ENCODE assay signal across 19 cellular contexts in the genomic region with DNA sequence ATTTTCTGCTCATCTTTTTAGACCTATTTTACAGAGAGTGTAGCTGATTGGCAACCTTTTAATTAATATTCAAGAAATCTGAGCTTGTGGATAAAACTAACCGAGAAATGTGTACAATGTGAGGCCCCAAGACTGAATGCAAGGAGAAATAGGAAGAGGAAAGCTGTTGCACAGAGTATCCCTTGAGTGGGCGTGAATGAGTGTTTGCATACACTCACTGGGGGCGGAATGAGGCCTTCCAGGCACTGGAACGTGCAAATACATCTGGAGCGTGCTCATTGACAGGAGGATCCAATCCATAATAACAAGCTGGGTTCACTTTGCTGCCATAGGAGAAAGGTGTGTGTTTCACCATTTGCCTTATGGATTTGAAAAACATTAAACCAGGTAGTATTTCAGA.
A peak's percentile ranks its signal among the peaks of the same experiment; 100 is the strongest.
DNase-seq lines count a peak whose midpoint lies in the region; TF ChIP-seq lines count a peak whose summit lies in the region.
"Had no signal": no experiment of that assay in that cellular context is flagged by ENCODE, and none has a peak within 500 bp of the region (broad histone marks: within the 10 kb centered on the region; RNA-seq: fewer than 3 reads in every experiment).

No MANE protein-coding gene starts in this region.

- H3K4me1 Mint-ChIP-seq in Calu3 (ENCODE audit: low read depth, unreplicated experiment) (peaks cover 60% of the 10 kb centered on the region), neural progenitor cell (peaks cover 2% of the 10 kb centered on the region)
- H3K4me1 Mint-ChIP-seq: CD4-positive, alpha-beta memory T cell had no signal

- intact Hi-C loops in Calu3 (cut with micrococcal nuclease; ENCODE audit: unreplicated experiment), result no loop called here

- H3K27me3 ChIP-seq in BLaER1 (no peaks in the 10 kb centered on the region), neural progenitor cell (no peaks in the 10 kb centered on the region)
- no peaks in the 10 kb centered on the region for H3K27me3 ChIP-seq in effector memory CD4-positive, alpha-beta T cell (replicated peaks; ENCODE audit: control insufficient read depth, insufficient read depth, low read length, poor library complexity, severe bottlenecking)
- H3K27me3 ChIP-seq: BE2C had no signal

- no peaks in the 10 kb centered on the region for H4K20me1 ChIP-seq in BLaER1
- no peaks in the 10 kb centered on the region for H4K20me1 ChIP-seq in neural progenitor cell (ENCODE audit: low read depth)

- peak overlapping the region; percentile 19 for H2AFZ ChIP-seq in neural progenitor cell (replicated peaks)

- no peak for DNase-seq in Calu3
- DNase-seq in NCI-H1092 treated with DMSO at 0.1 percent for 48 hours (lab: John Stamatoyannopoulos, UW), result peak; percentile 50
- DNase-seq in neural progenitor cell (ENCODE audit: low spot score), result no peak
- DNase-seq in substantia nigra (lab: John Stamatoyannopoulos, UW), result no peak
- DNase-seq in SKM-1 treated with dmso at 0.1 percent for 144 hours (lab: John Stamatoyannopoulos, UW; ENCODE audit: unreplicated experiment), result no peak
- DNase-seq in effector memory CD4-positive, alpha-beta T cell, result no peak
- DNase-seq: BE2C; Caco-2; CD4-positive, alpha-beta memory T cell; DMS79; KBM-7; NCI-H1105 treated with DMSO at 0.1 percent for 48 hours; NCI-H2081 treated with DMSO at 0.1 percent for 48 hours; NCI-H774; NK-92 treated with Interleukin-12 subunit alpha and Interleukin-12 subunit beta, amount 100 ng/mL, for 24 hours; SHP77 treated with DMSO at 0.1 percent for 48 hours had no signal

- no peak overlapping the region for H3K9ac ChIP-seq in BLaER1
- H3K9ac ChIP-seq in neural progenitor cell, result no peak overlapping the region

- H3K36me3 Mint-ChIP-seq in Calu3 (ENCODE audit: insufficient read depth, unreplicated experiment) (peaks cover 14% of the 10 kb centered on the region), neural progenitor cell (no peaks in the 10 kb centered on the region)
- H3K36me3 Mint-ChIP-seq: CD4-positive, alpha-beta memory T cell had no signal

- H3K4me1 ChIP-seq in BLaER1, result peaks cover 60% of the 10 kb centered on the region
- H3K4me1 ChIP-seq in neural progenitor cell, result no peaks in the 10 kb centered on the region
- H3K4me1 ChIP-seq in effector memory CD4-positive, alpha-beta T cell (ENCODE audit: control insufficient read depth, insufficient read depth, low read length, poor library complexity, severe bottlenecking), result no peaks in the 10 kb centered on the region

- H3F3A ChIP-seq in neural progenitor cell (ENCODE audit: low read depth), result no peaks in the 10 kb centered on the region

- TF ChIP-seq CTCF in Calu3 (IDR thresholded peaks at IDR 0.05; ENCODE audit: unreplicated experiment) (no peak), neural progenitor cell (IDR thresholded peaks at IDR 0.05) (no peak)

- no peaks in the 10 kb centered on the region for H3K36me3 ChIP-seq in BLaER1
- no peaks in the 10 kb centered on the region for H3K36me3 ChIP-seq in neural progenitor cell
- H3K36me3 ChIP-seq in effector memory CD4-positive, alpha-beta T cell (ENCODE audit: control insufficient read depth, insufficient read depth, low read length), result no peaks in the 10 kb centered on the region
- H3K36me3 ChIP-seq: BE2C had no signal

- peak overlapping the region; percentile 52 for H3K4me2 ChIP-seq in BLaER1
- H3K4me2 ChIP-seq in neural progenitor cell, result no peak overlapping the region

- no peak overlapping the region for H3K27ac ChIP-seq in BLaER1
- H3K27ac ChIP-seq in neural progenitor cell, result no peak overlapping the region
- H3K27ac ChIP-seq in substantia nigra (ENCODE audit: low read depth, low read length, poor library complexity, severe bottlenecking), result no peak overlapping the region
- H3K27ac ChIP-seq in effector memory CD4-positive, alpha-beta T cell (ENCODE audit: insufficient read depth, low read length, poor library complexity, severe bottlenecking), result no peak overlapping the region
- H3K27ac ChIP-seq: RWPE1, SK-N-MC had no signal

- H3K9me3 ChIP-seq in BLaER1 (peaks cover 3% of the 10 kb centered on the region; the same call in 1 of the 2 replicates), neural progenitor cell (ENCODE audit: low read depth) (no peaks in the 10 kb centered on the region)
- no peaks in the 10 kb centered on the region for H3K9me3 ChIP-seq in effector memory CD4-positive, alpha-beta T cell (ENCODE audit: control insufficient read depth, low read length)
- H3K9me3 ChIP-seq: BE2C had no signal

- no peaks in the 10 kb centered on the region for H3K9me3 Mint-ChIP-seq in Calu3 (ENCODE audit: low read depth, unreplicated experiment)
- no peaks in the 10 kb centered on the region for H3K9me3 Mint-ChIP-seq in neural progenitor cell

- BruUV-seq in Calu3 (replicated peaks; lab: Mats Ljungman, UMichigan), result no TSS peak

- H3K27me3 Mint-ChIP-seq in Calu3 (ENCODE audit: unreplicated experiment) (no peaks in the 10 kb centered on the region), neural progenitor cell (ENCODE audit: insufficient read depth, low read depth) (peaks cover 2% of the 10 kb centered on the region)

- H3K27ac Mint-ChIP-seq in Calu3 (ENCODE audit: unreplicated experiment) (peak overlapping the region; percentile 65), neural progenitor cell (no peak overlapping the region)
- H3K27ac Mint-ChIP-seq: CD4-positive, alpha-beta memory T cell had no signal

- H3K4me3 ChIP-seq in BLaER1 (no peak overlapping the region), neural progenitor cell (no peak overlapping the region)
- H3K4me3 ChIP-seq in effector memory CD4-positive, alpha-beta T cell (ENCODE audit: insufficient read depth, low read depth, low read length, poor library complexity, severe bottlenecking), result no peak overlapping the region
- H3K4me3 ChIP-seq: SK-N-MC had no signal

- H3K79me2 ChIP-seq in neural progenitor cell (ENCODE audit: low read depth), result no peaks in the 10 kb centered on the region

- H3K4me3 Mint-ChIP-seq in Calu3 (ENCODE audit: low read depth, unreplicated experiment), result no peak overlapping the region
- H3K4me3 Mint-ChIP-seq in neural progenitor cell, result no peak overlapping the region
- H3K4me3 Mint-ChIP-seq: CD4-positive, alpha-beta memory T cell had no signal

- CTCF ChIA-PET in Calu3 (lab: Charles Lee), result interaction anchor here (0.6 to 1.0 kb wide), 4 partner anchors 10 to 175 kb away, joined by 3 to 8 read pairs (median 3); no protein-coding TSS in a partner anchor
